In the genomic region with DNA sequence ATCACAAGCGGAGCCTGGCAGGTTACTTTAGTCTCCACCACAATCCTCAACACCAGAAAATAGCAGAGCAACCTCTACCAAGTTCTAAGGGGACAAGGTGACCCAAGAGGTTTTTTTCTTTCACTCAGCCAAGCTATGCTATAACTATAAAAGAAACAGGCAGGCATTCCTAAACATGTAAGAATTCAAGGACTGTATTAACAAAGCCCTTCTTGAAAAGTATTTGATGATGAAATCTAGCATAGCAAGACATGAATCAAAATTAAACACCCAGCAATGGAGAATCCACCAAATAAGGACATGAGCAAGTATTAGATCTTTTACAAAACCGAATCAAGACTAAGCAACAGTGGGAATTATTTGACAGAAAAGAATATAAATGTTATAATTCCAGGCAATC, we compare ENCODE assay signal across 11 cellular contexts. TPM values are rescaled to one million over a fixed set of nuclear protein-coding genes. Genes with fewer than 3 reads are reported as not detected.
DNase-seq lines count a peak whose midpoint lies in the region; ATAC-seq and TF ChIP-seq lines count a peak whose summit lies in the region.
"Had no signal": no experiment of that assay in that cellular context is flagged by ENCODE, and none has a peak within 500 bp of the region (broad histone marks: within the 10 kb centered on the region; RNA-seq: fewer than 3 reads in every experiment).

No MANE protein-coding gene starts in this region.

- no peaks in the 10 kb centered on the region for H3K9me3 Mint-ChIP-seq in activated CD8-positive, alpha-beta T cell treated with anti-CD3 and anti-CD28 coated beads for 36 hours
- H3K9me3 Mint-ChIP-seq in activated CD8-positive, alpha-beta T cell treated with anti-CD3 and anti-CD28 coated beads, Interleukin-2, amount 10 ng/mL, durations not matched to agents 7 days and 5 days (ENCODE audit: insufficient read depth): no peaks in the 10 kb centered on the region
- no peaks in the 10 kb centered on the region for H3K9me3 Mint-ChIP-seq in activated B cell treated with CpG ODN at 0.5 μM for 24 hours
- no peaks in the 10 kb centered on the region for H3K9me3 Mint-ChIP-seq in immature natural killer cell
- H3K9me3 Mint-ChIP-seq in stimulated activated effector memory CD8-positive, alpha-beta T cell treated with anti-CD3 and anti-CD28 coated beads, Interleukin-12 subunit alpha, Interleukin-12 subunit beta, amount 100 ng/mL, for 72 hours: no peaks in the 10 kb centered on the region

- peak overlapping the region; percentile 69 to 71 for H3K27ac ChIP-seq in tibial artery
- H3K27ac ChIP-seq: psoas muscle had no signal

- H3K27me3 Mint-ChIP-seq in activated CD8-positive, alpha-beta T cell treated with anti-CD3 and anti-CD28 coated beads for 36 hours: no peaks in the 10 kb centered on the region
- peaks cover 5% of the 10 kb centered on the region for H3K27me3 Mint-ChIP-seq in activated CD8-positive, alpha-beta T cell treated with anti-CD3 and anti-CD28 coated beads, Interleukin-2, amount 10 ng/mL, durations not matched to agents 7 days and 5 days (ENCODE audit: low read depth)
- no peaks in the 10 kb centered on the region for H3K27me3 Mint-ChIP-seq in activated B cell treated with CpG ODN at 0.5 μM for 24 hours
- peaks cover 1 to 4% (median 2%) of the 10 kb centered on the region in 3 donors for H3K27me3 Mint-ChIP-seq in immature natural killer cell (ENCODE audit: low read depth in 3 of 3)

- no peak overlapping the region for H3K4me3 Mint-ChIP-seq in activated CD8-positive, alpha-beta T cell treated with anti-CD3 and anti-CD28 coated beads for 36 hours
- no peak overlapping the region for H3K4me3 Mint-ChIP-seq in activated CD8-positive, alpha-beta T cell treated with anti-CD3 and anti-CD28 coated beads, Interleukin-2, amount 10 ng/mL, durations not matched to agents 7 days and 5 days
- H3K4me3 Mint-ChIP-seq in activated B cell treated with CpG ODN at 0.5 μM for 24 hours (no peak overlapping the region), immature natural killer cell (no peak overlapping the region)
- H3K4me3 Mint-ChIP-seq in stimulated activated effector memory CD8-positive, alpha-beta T cell treated with anti-CD3 and anti-CD28 coated beads, Interleukin-12 subunit alpha, Interleukin-12 subunit beta, amount 100 ng/mL, for 72 hours: no peak overlapping the region

- H3K36me3 ChIP-seq in tibial artery: no peaks in the 10 kb centered on the region

- no peak overlapping the region for H3K4me3 ChIP-seq in tibial artery
- H3K4me3 ChIP-seq: psoas muscle had no signal

- no peaks in the 10 kb centered on the region for H3K27me3 ChIP-seq in tibial artery

- TF ChIP-seq CTCF in activated CD8-positive, alpha-beta T cell treated with anti-CD3 and anti-CD28 coated beads for 36 hours (IDR thresholded peaks at IDR 0.05): no peak
- TF ChIP-seq CTCF in activated B cell treated with CpG ODN at 0.5 μM for 24 hours (IDR thresholded peaks at IDR 0.05): no peak
- TF ChIP-seq CTCF in tibial artery (IDR thresholded peaks at IDR 0.05): no peak

- H3K36me3 Mint-ChIP-seq in activated CD8-positive, alpha-beta T cell treated with anti-CD3 and anti-CD28 coated beads for 36 hours (ENCODE audit: low read depth): no peaks in the 10 kb centered on the region
- no peaks in the 10 kb centered on the region for H3K36me3 Mint-ChIP-seq in activated CD8-positive, alpha-beta T cell treated with anti-CD3 and anti-CD28 coated beads, Interleukin-2, amount 10 ng/mL, durations not matched to agents 7 days and 5 days (ENCODE audit: low read depth)
- H3K36me3 Mint-ChIP-seq in activated B cell treated with CpG ODN at 0.5 μM for 24 hours (ENCODE audit: low read depth) (no peaks in the 10 kb centered on the region), immature natural killer cell (no peaks in the 10 kb centered on the region)
- no peaks in the 10 kb centered on the region for H3K36me3 Mint-ChIP-seq in stimulated activated effector memory CD8-positive, alpha-beta T cell treated with anti-CD3 and anti-CD28 coated beads, Interleukin-12 subunit alpha, Interleukin-12 subunit beta, amount 100 ng/mL, for 72 hours

- H3K4me1 Mint-ChIP-seq in activated CD8-positive, alpha-beta T cell treated with anti-CD3 and anti-CD28 coated beads for 36 hours (ENCODE audit: low read depth): peaks cover 32% of the 10 kb centered on the region
- H3K4me1 Mint-ChIP-seq in activated CD8-positive, alpha-beta T cell treated with anti-CD3 and anti-CD28 coated beads, Interleukin-2, amount 10 ng/mL, durations not matched to agents 7 days and 5 days (ENCODE audit: low read depth): peaks cover 24% of the 10 kb centered on the region
- H3K4me1 Mint-ChIP-seq in activated B cell treated with CpG ODN at 0.5 μM for 24 hours (peaks cover 58% of the 10 kb centered on the region), immature natural killer cell (peaks cover 35 to 41% of the 10 kb centered on the region in 2 donors)
- peaks cover 15% of the 10 kb centered on the region for H3K4me1 Mint-ChIP-seq in stimulated activated effector memory CD8-positive, alpha-beta T cell treated with anti-CD3 and anti-CD28 coated beads, Interleukin-12 subunit alpha, Interleukin-12 subunit beta, amount 100 ng/mL, for 72 hours

- CTCF ChIA-PET in activated CD8-positive, alpha-beta T cell treated with anti-CD3 and anti-CD28 coated beads for 36 hours (lab: Charles Lee): interaction anchor here (0.9 to 2.2 kb wide), 8 partner anchors 8 to 171 kb away, joined by 3 to 11 read pairs (median 4); no protein-coding TSS in a partner anchor
- CTCF ChIA-PET in activated CD8-positive, alpha-beta T cell treated with anti-CD3 and anti-CD28 coated beads, Interleukin-2, amount 10 ng/mL, durations not matched to agents 7 days and 5 days (lab: Charles Lee): interaction anchor here (0.7 to 3.7 kb wide), 8 partner anchors 8 to 171 kb away, joined by 3 to 25 read pairs (median 4); no protein-coding TSS in a partner anchor
- CTCF ChIA-PET in activated B cell treated with CpG ODN at 0.5 μM for 24 hours (lab: Charles Lee): interaction anchor here (0.9 to 2.1 kb wide), 2 partner anchors 14 to 55 kb away, joined by 3 to 11 read pairs; no protein-coding TSS in a partner anchor

- intact Hi-C loops in activated CD8-positive, alpha-beta T cell treated with anti-CD3 and anti-CD28 coated beads for 36 hours (cut with micrococcal nuclease): no loop called here
- intact Hi-C loops in activated B cell treated with CpG ODN at 0.5 μM for 24 hours (cut with micrococcal nuclease) (no loop called here), tibial artery (cut with DNase I; ENCODE audit: low total_unique reads) (no loop called here)

- no peak for DNase-seq in activated CD8-positive, alpha-beta T cell treated with anti-CD3 and anti-CD28 coated beads for 36 hours
- no peak for DNase-seq in activated CD8-positive, alpha-beta T cell treated with anti-CD3 and anti-CD28 coated beads, Interleukin-2, amount 10 ng/mL, durations not matched to agents 7 days and 5 days
- DNase-seq in activated B cell treated with CpG ODN at 0.5 μM for 24 hours: no peak
- no peak for DNase-seq in immature natural killer cell
- DNase-seq in tibial artery: no peak
- no peak for DNase-seq in stimulated activated effector memory CD8-positive, alpha-beta T cell treated with anti-CD3 and anti-CD28 coated beads, Interleukin-12 subunit alpha, Interleukin-12 subunit beta, amount 100 ng/mL, for 72 hours (ENCODE audit: low spot score in 2 of 2)
- DNase-seq: ACHN, NCI-H1417, psoas muscle had no signal

- POLR2A ChIA-PET in activated CD8-positive, alpha-beta T cell treated with anti-CD3 and anti-CD28 coated beads for 36 hours (lab: Charles Lee): interaction anchor here (0.6 kb wide), 1 partner anchor 352 kb away, joined by 3 read pairs; no protein-coding TSS in a partner anchor
- POLR2A ChIA-PET in activated CD8-positive, alpha-beta T cell treated with anti-CD3 and anti-CD28 coated beads, Interleukin-2, amount 10 ng/mL, durations not matched to agents 7 days and 5 days (lab: Charles Lee): no interaction called here
- POLR2A ChIA-PET in activated B cell treated with CpG ODN at 0.5 μM for 24 hours (lab: Charles Lee): interaction anchor here (0.9 kb wide), 1 partner anchor 14 kb away, joined by 3 read pairs; no protein-coding TSS in a partner anchor

- peak overlapping the region; percentile 85 for H3K27ac Mint-ChIP-seq in activated CD8-positive, alpha-beta T cell treated with anti-CD3 and anti-CD28 coated beads for 36 hours
- no peak overlapping the region for H3K27ac Mint-ChIP-seq in activated CD8-positive, alpha-beta T cell treated with anti-CD3 and anti-CD28 coated beads, Interleukin-2, amount 10 ng/mL, durations not matched to agents 7 days and 5 days
- H3K27ac Mint-ChIP-seq in activated B cell treated with CpG ODN at 0.5 μM for 24 hours (peak overlapping the region; percentile 75), immature natural killer cell (peak overlapping the region in 4 of 6 donors; percentile 46 to 80 (median 70))
- H3K27ac Mint-ChIP-seq in stimulated activated effector memory CD8-positive, alpha-beta T cell treated with anti-CD3 and anti-CD28 coated beads, Interleukin-12 subunit alpha, Interleukin-12 subunit beta, amount 100 ng/mL, for 72 hours: no peak overlapping the region

- no peaks in the 10 kb centered on the region for H3K9me3 ChIP-seq in tibial artery
- H3K9me3 ChIP-seq: psoas muscle had no signal

- no peak for ATAC-seq in activated CD8-positive, alpha-beta T cell treated with anti-CD3 and anti-CD28 coated beads for 36 hours
- ATAC-seq in activated CD8-positive, alpha-beta T cell treated with anti-CD3 and anti-CD28 coated beads, Interleukin-2, amount 10 ng/mL, durations not matched to agents 7 days and 5 days: no peak
- ATAC-seq in activated B cell treated with CpG ODN at 0.5 μM for 24 hours (ENCODE audit: low read depth) (no peak), GM19452 (IDR thresholded peaks at IDR 0.05; ENCODE audit: unreplicated experiment) (no peak)
- ATAC-seq in activated CD4-positive, CD25-positive, alpha-beta regulatory T cell treated with anti-CD3 and anti-CD28 coated beads, Interleukin-2, amount 50 U/mL, for 24 hours: no peak
- no peak for ATAC-seq in stimulated activated effector memory CD8-positive, alpha-beta T cell treated with anti-CD3 and anti-CD28 coated beads, Interleukin-12 subunit alpha, Interleukin-12 subunit beta, amount 100 ng/mL, for 72 hours
- ATAC-seq: psoas muscle had no signal

- peaks cover 0 to 99% (median 49%) of the 10 kb centered on the region in 4 donors for H3K4me1 ChIP-seq in tibial artery
- H3K4me1 ChIP-seq: psoas muscle had no signal

RNA-seq across cellular contexts. Expression of a gene that starts 25.7 kb away (rescaled TPM):
- total RNA-seq in activated CD8-positive, alpha-beta T cell treated with anti-CD3 and anti-CD28 coated beads for 36 hours: not detected
- not detected for total RNA-seq in activated CD8-positive, alpha-beta T cell treated with anti-CD3 and anti-CD28 coated beads, Interleukin-2, amount 10 ng/mL, durations not matched to agents 7 days and 5 days
- total RNA-seq in activated B cell treated with CpG ODN at 0.5 μM for 24 hours: not detected in 2 replicates
- polyA plus RNA-seq in immature natural killer cell: not detected

Comparison
In these comparisons a context has a peak if more than half of its experiments do, and no peak if none do; other contexts are left out.
1. H3K27ac Mint-ChIP-seq: peak in activated CD8-positive, alpha-beta T cell treated with anti-CD3 and anti-CD28 coated beads for 36 hours (single experiment), activated B cell treated with CpG ODN at 0.5 μM for 24 hours (single experiment) and immature natural killer cell (4 of 6); none in activated CD8-positive, alpha-beta T cell treated with anti-CD3 and anti-CD28 coated beads, Interleukin-2, amount 10 ng/mL, durations not matched to agents 7 days and 5 days (single experiment) and stimulated activated effector memory CD8-positive, alpha-beta T cell treated with anti-CD3 and anti-CD28 coated beads, Interleukin-12 subunit alpha, Interleukin-12 subunit beta, amount 100 ng/mL, for 72 hours (single experiment).